ENCODE assay signal across 32 cellular contexts in genomic region chr18:1463981-1464380, GRCh38.
"Had no signal": no experiment of that assay in that cellular context is flagged by ENCODE, and none has a peak within 500 bp of the region (broad histone marks: within the 10 kb centered on the region; RNA-seq: fewer than 3 reads in every experiment).

No MANE protein-coding gene starts in this region.

- H3K36me3 ChIP-seq: ascending aorta, cardiac muscle cell, WERI-Rb-1 had no signal

- FAIRE-seq: bronchial epithelial cell, TTC549 had no signal

- ATAC-seq: activated CD4-positive, alpha-beta T cell treated with anti-CD3 and anti-CD28 coated beads for 36 hours; activated CD4-positive, CD25-positive, alpha-beta regulatory T cell treated with anti-CD3 and anti-CD28 coated beads, Interleukin-2, amount 50 U/mL, for 24 hours; activated CD8-positive, alpha-beta memory T cell treated with anti-CD3 and anti-CD28 coated beads, Interleukin-2, amount 10 ng/mL, durations not matched to agents 7 days and 5 days; activated CD8-positive, alpha-beta T cell treated with anti-CD3 and anti-CD28 coated beads, Interleukin-2, amount 10 ng/mL, durations not matched to agents 7 days and 5 days; activated naive CD8-positive, alpha-beta T cell treated with anti-CD3 and anti-CD28 coated beads, Interleukin-2, amount 50 U/mL, for 24 hours; WTC11 had no signal

- H3K4me1 ChIP-seq: ascending aorta had no signal

- H3K27ac ChIP-seq: ascending aorta, cardiac muscle cell, WERI-Rb-1 had no signal

- H3K27me3 ChIP-seq: ascending aorta, cardiac muscle cell had no signal

- H3K4me3 ChIP-seq: ascending aorta, cardiac muscle cell had no signal

- DNase-seq: activated CD4-positive, alpha-beta memory T cell treated with anti-CD3 and anti-CD28 coated beads, Interleukin-2, amount 10 ng/mL, durations not matched to agents 7 days and 5 days; activated CD4-positive, alpha-beta T cell treated with anti-CD3 and anti-CD28 coated beads for 1 hour; activated CD4-positive, alpha-beta T cell treated with anti-CD3 and anti-CD28 coated beads for 36 hours; activated CD4-positive, alpha-beta T cell treated with anti-CD3 and anti-CD28 coated beads for 48 hours; activated CD4-positive, alpha-beta T cell treated with anti-CD3 and anti-CD28 coated beads, Interleukin-2, amount 10 ng/mL, durations not matched to agents 7 days and 5 days; activated CD4-positive, alpha-beta T cell treated with anti-CD3 and anti-CD28 coated beads, Interleukin-2, amount 50 U/mL, for 48 hours; activated CD4-positive, CD25-positive, alpha-beta regulatory T cell; activated CD8-positive, alpha-beta memory T cell treated with anti-CD3 and anti-CD28 coated beads for 24 hours; activated CD8-positive, alpha-beta memory T cell treated with anti-CD3 and anti-CD28 coated beads, Interleukin-2, amount 10 ng/mL, durations not matched to agents 7 days and 5 days; activated CD8-positive, alpha-beta memory T cell treated with anti-CD3 and anti-CD28 coated beads, Interleukin-2, amount 50 U/mL, for 48 hours; activated CD8-positive, alpha-beta T cell treated with anti-CD3 and anti-CD28 coated beads, Interleukin-2, amount 10 ng/mL, durations not matched to agents 7 days and 5 days; activated effector memory CD4-positive, alpha-beta T cell treated with Interleukin-2 at 50 U/mL for 16 hours; activated gamma-delta T cell; activated naive CD4-positive, alpha-beta T cell treated with anti-CD3 and anti-CD28 coated beads, Interleukin-2, amount 10 ng/mL, durations not matched to agents 7 days and 5 days; activated naive CD4-positive, alpha-beta T cell treated with Interleukin-2 at 50 U/mL for 16 hours; activated naive CD8-positive, alpha-beta T cell treated with anti-CD3 and anti-CD28 coated beads, Interleukin-2, amount 10 ng/mL, durations not matched to agents 7 days and 5 days; activated naive CD8-positive, alpha-beta T cell treated with anti-CD3 and anti-CD28 coated beads, Interleukin-2, amount 50 U/mL, for 24 hours; activated T-cell treated with anti-CD3 and anti-CD28 coated beads, Interleukin-2, amount 50 U/mL, for 24 hours; activated T-cell treated with anti-CD3 and anti-CD28 coated beads, Interleukin-2, amount 50 U/mL, for 48 hours; amygdala; anterior cingulate cortex; caudate nucleus; cerebellar nuclear complex; T-helper 1 cell; T-helper 9 cell; WERI-Rb-1 had no signal

- H3K9me3 ChIP-seq: ascending aorta had no signal
